9 cellular contexts compared by ENCODE assay signal in the genomic region with DNA sequence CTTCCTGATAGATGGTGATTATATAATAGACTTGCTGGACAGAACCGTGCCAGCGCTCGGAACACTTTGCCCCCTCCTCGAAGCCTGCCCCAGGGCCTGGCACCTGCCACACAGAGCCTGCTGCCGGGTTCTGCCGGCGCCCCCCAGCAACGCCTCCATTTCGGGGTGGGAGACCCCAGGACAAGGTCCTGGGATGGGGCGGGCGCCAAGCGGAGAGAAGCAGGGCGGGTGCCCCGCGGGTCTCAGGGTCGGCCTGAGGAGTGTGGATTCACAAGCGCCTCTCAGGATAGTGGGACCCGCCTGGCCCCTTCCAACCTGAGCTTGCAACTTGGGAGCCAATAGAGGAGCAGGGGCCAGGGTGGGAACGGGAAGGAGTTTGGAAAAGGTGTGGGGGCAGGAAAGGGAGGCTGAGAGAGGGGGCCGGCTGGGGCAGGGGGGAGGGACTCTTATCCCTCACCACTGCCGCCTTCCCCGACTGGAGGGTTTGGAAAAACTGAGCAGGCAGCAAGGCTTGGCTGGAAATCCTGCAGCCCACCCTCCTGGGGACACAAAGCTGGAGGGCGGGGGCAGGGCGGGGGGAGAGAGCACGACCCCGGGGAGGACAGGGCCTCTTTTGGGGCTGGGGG. TPM values are rescaled to one million over a fixed set of nuclear protein-coding genes. Genes with fewer than 3 reads are reported as not detected.
DNase-seq lines count a peak whose midpoint lies in the region; ATAC-seq and TF ChIP-seq lines count a peak whose summit lies in the region.
"Had no signal": no experiment of that assay in that cellular context is flagged by ENCODE, and none has a peak within 500 bp of the region (broad histone marks: within the 10 kb centered on the region; RNA-seq: fewer than 3 reads in every experiment).

No MANE protein-coding gene starts in this region.

- no peaks in the 10 kb centered on the region for H3K9me3 ChIP-seq in ovary

- H3K36me3 ChIP-seq in ovary, result no peaks in the 10 kb centered on the region

- peaks cover 8% of the 10 kb centered on the region for H3K27me3 Mint-ChIP-seq in glutamatergic neuron (ENCODE audit: unreplicated experiment)

- ATAC-seq in GM19324 (IDR thresholded peaks at IDR 0.05; ENCODE audit: low FRiP score, unreplicated experiment), result no peak

- intact Hi-C loops in ovary (cut with DNase I), result loop anchor here in 3 of 4 donors (1.0 to 2.0 kb wide), 4 partner anchors 20 to 138 kb away; partner anchors contain the start of gene DDX6 (in 1 of the 3)

- peak; percentile 8 for TF ChIP-seq POLR2A in GM19099 (IDR thresholded peaks at IDR 0.05; ENCODE audit: extremely low read depth, insufficient read length, low read depth)
- TF ChIP-seq POLR2A in ovary (IDR thresholded peaks at IDR 0.05), result no peak

- TF ChIP-seq EP300 in ovary (IDR thresholded peaks at IDR 0.05), result no peak

- peaks cover 4% of the 10 kb centered on the region for H3K4me1 ChIP-seq in ovary (ENCODE audit: insufficient read depth)

- peaks cover 12% of the 10 kb centered on the region for H3K9me3 Mint-ChIP-seq in glutamatergic neuron (ENCODE audit: unreplicated experiment)

- peak overlapping the region; percentile 95 for H3K4me3 Mint-ChIP-seq in glutamatergic neuron (ENCODE audit: unreplicated experiment)

- H3K36me3 Mint-ChIP-seq in glutamatergic neuron (ENCODE audit: unreplicated experiment), result no peaks in the 10 kb centered on the region

- no peaks in the 10 kb centered on the region for H3K27me3 ChIP-seq in ovary

- peak overlapping the region; percentile 98 for H3K4me3 ChIP-seq in ovary

- TF ChIP-seq CTCF in glutamatergic neuron (IDR thresholded peaks at IDR 0.05; ENCODE audit: partially characterized antibody, unreplicated experiment), result no peak
- no peak for TF ChIP-seq CTCF in ovary (IDR thresholded peaks at IDR 0.05)

- H3K4me1 Mint-ChIP-seq in glutamatergic neuron (ENCODE audit: low read depth, unreplicated experiment), result peaks cover 19% of the 10 kb centered on the region

- peak overlapping the region; percentile 76 to 90 for H3K27ac ChIP-seq in ovary

- 0 to 1% (median 0%) methylated on average over 25 to 26 of the region's 26 CpGs for WGBS in ovary, 3 donors

- peak overlapping the region; percentile 90 for H3K27ac Mint-ChIP-seq in glutamatergic neuron (ENCODE audit: unreplicated experiment)

- DNase-seq in Ammon's horn (ENCODE audit: low spot score) (peak; percentile 64), NCI-H526 treated with DMSO at 0.1 percent for 48 hours (lab: John Stamatoyannopoulos, UW) (peak; percentile 88), glutamatergic neuron (peak; percentile 65), ovary (peak in 3 of 5 donors; percentile 76 to 81 (median 81)), COLO829 (ENCODE audit: low spot score) (no peak)
- DNase-seq in activated naive CD4-positive, alpha-beta T cell treated with anti-CD3 and anti-CD28 coated beads, Interleukin-2, amount 50 U/mL, for 16 hours, result peak; percentile 63

RNA-seq across cellular contexts. Expression of gene BCL9L, which starts 3.3 kb away (rescaled TPM):
- total RNA-seq in glutamatergic neuron (ENCODE audit: unreplicated experiment) (13.0 TPM), ovary (100 to 1,000 TPM in 1 of 7 donors, 10 to 100 TPM in 6; 12.9 to 145 (median 79.9) TPM)
- polyA plus RNA-seq in ovary, result 10 to 100 TPM in 1 of 2 donors, 1 to 10 TPM in 1; 5.5 to 31.2 TPM

RNA-seq across cellular contexts. Expression of gene UPK2, which starts 27.1 kb away (rescaled TPM):
- total RNA-seq in glutamatergic neuron (ENCODE audit: unreplicated experiment) (not detected), ovary (not detected)
- under 1 TPM in 1 of 2 donors, not detected in 1; 0.13 TPM for polyA plus RNA-seq in ovary
- total RNA-seq: NCI-H460 had no signal

RNA-seq across cellular contexts. Expression of gene FOXR1, which starts 42.6 kb away (rescaled TPM):
- total RNA-seq in glutamatergic neuron (ENCODE audit: unreplicated experiment) (not detected), ovary (not detected)
- polyA plus RNA-seq in ovary, result 1 to 10 TPM in 1 of 2 donors, not detected in 1; 1.7 TPM
- total RNA-seq: NCI-H460 had no signal

RNA-seq across cellular contexts. Expression of gene CXCR5, which starts 45.3 kb away (rescaled TPM):
- total RNA-seq in glutamatergic neuron (ENCODE audit: unreplicated experiment) (not detected), ovary (under 1 TPM in 1 of 7 donors, not detected in 6; 0.05 TPM)
- under 1 TPM in 1 of 2 donors, not detected in 1; 0.17 TPM for polyA plus RNA-seq in ovary
